ENCODE assay signal across 8 cellular contexts in genomic region chr2:96208144-96209010, GRCh38. TPM values are rescaled to one million over a fixed set of nuclear protein-coding genes. Genes with fewer than 3 reads are reported as not detected.
DNase-seq lines count a peak whose midpoint lies in the region; ATAC-seq lines count a peak whose summit lies in the region.

Gene STARD7 (minus strand): TSS chr2:96208827. CDS start chr2:96208434, 393 bp downstream.

- H3K4me3 ChIP-seq in GM23248, result peak within 1 kb of the TSS; percentile 95
- peak within 1 kb of the TSS; percentile 83 for H3K4me3 ChIP-seq in naive thymus-derived CD4-positive, alpha-beta T cell (ENCODE audit: low read length)

- peaks cover 44% of the 10 kb centered on the region for H3K4me1 ChIP-seq in GM23248 (ENCODE audit: insufficient read depth)
- H3K4me1 ChIP-seq in naive thymus-derived CD4-positive, alpha-beta T cell (ENCODE audit: control insufficient read depth in 2 of 2, insufficient read depth in 2 of 2, low read length in 2 of 2), result peaks cover 30 to 37% of the 10 kb centered on the region in 2 donors

- in situ Hi-C loops in GM23248 (cut with MboI), result no loop called here

- intact Hi-C loops in naive thymus-derived CD4-positive, alpha-beta T cell (cut with micrococcal nuclease), result loop anchor here (1.0 to 10.0 kb wide), 13 partner anchors 34 to 609 kb away; partner anchors contain the start of genes CIAO1 (in 2 of the 2), SNRNP200 (in 2 of the 2), ANKRD36C (in 1 of the 2) and CNNM3 (in 1 of the 2)

- peak within 1 kb of the TSS; percentile 88 to 100 (median 95) for H3K4me3 Mint-ChIP-seq in naive thymus-derived CD4-positive, alpha-beta T cell
- H3K4me3 Mint-ChIP-seq in stimulated activated naive B cell treated with anti-CD40 and anti-IgM and Interleukin-4, amounts not matched to agents 10 μg/mL and 1 μg/mL and 100 μg/mL, for 72 hours, result peak within 1 kb of the TSS; percentile 91 to 95

- peak within 1 kb of the TSS; percentile 86 to 99 (median 93) for H3K27ac Mint-ChIP-seq in naive thymus-derived CD4-positive, alpha-beta T cell
- peak within 1 kb of the TSS; percentile 96 for H3K27ac Mint-ChIP-seq in stimulated activated naive B cell treated with anti-CD40 and anti-IgM and Interleukin-4, amounts not matched to agents 10 μg/mL and 1 μg/mL and 100 μg/mL, for 72 hours

- H3K9me2 ChIP-seq in GM23248 (ENCODE audit: insufficient read depth), result no peaks in the 10 kb centered on the region

- H3K9me3 Mint-ChIP-seq in naive thymus-derived CD4-positive, alpha-beta T cell, result no peaks in the 10 kb centered on the region
- H3K9me3 Mint-ChIP-seq in stimulated activated naive B cell treated with anti-CD40 and anti-IgM and Interleukin-4, amounts not matched to agents 10 μg/mL and 1 μg/mL and 100 μg/mL, for 72 hours, result no peaks in the 10 kb centered on the region

- H3K4me1 Mint-ChIP-seq in naive thymus-derived CD4-positive, alpha-beta T cell, result peaks cover 37 to 57% (median 51%) of the 10 kb centered on the region in 7 donors
- H3K4me1 Mint-ChIP-seq in stimulated activated naive B cell treated with anti-CD40 and anti-IgM and Interleukin-4, amounts not matched to agents 10 μg/mL and 1 μg/mL and 100 μg/mL, for 72 hours, result peaks cover 28 to 54% of the 10 kb centered on the region in 2 donors

- H3K9me3 ChIP-seq in GM23248 (ENCODE audit: low read depth), result no peaks in the 10 kb centered on the region
- H3K9me3 ChIP-seq in naive thymus-derived CD4-positive, alpha-beta T cell (ENCODE audit: control insufficient read depth in 2 of 3, low read length in 3 of 3), result no peaks in the 10 kb centered on the region

- no peaks in the 10 kb centered on the region for H3K36me3 ChIP-seq in GM23248 (ENCODE audit: low read depth)
- peaks cover 0 to 10% (median 0%) of the 10 kb centered on the region in 3 experiments for H3K36me3 ChIP-seq in naive thymus-derived CD4-positive, alpha-beta T cell (ENCODE audit: control insufficient read depth in 2 of 3, insufficient read depth in 3 of 3, low read length in 3 of 3)

- no peaks in the 10 kb centered on the region for H3K27me3 Mint-ChIP-seq in naive thymus-derived CD4-positive, alpha-beta T cell
- H3K27me3 Mint-ChIP-seq in stimulated activated naive B cell treated with anti-CD40 and anti-IgM and Interleukin-4, amounts not matched to agents 10 μg/mL and 1 μg/mL and 100 μg/mL, for 72 hours, result no peaks in the 10 kb centered on the region

- H3K9ac ChIP-seq in GM23248, result peak within 1 kb of the TSS; percentile 96

- peaks cover 0 to 19% (median 0%) of the 10 kb centered on the region in 5 donors for H3K36me3 Mint-ChIP-seq in naive thymus-derived CD4-positive, alpha-beta T cell
- peaks cover 29 to 42% of the 10 kb centered on the region in 2 donors for H3K36me3 Mint-ChIP-seq in stimulated activated naive B cell treated with anti-CD40 and anti-IgM and Interleukin-4, amounts not matched to agents 10 μg/mL and 1 μg/mL and 100 μg/mL, for 72 hours

- WGBS in GM23248 (ENCODE audit: low coverage in 1 of 2, low lambda C conversion rate in 2 of 2, missing lambda C conversion rate in 2 of 2), 2 experiments, result 0 to 2% methylated on average over 83 to 97 of the region's 100 CpGs

- no peaks in the 10 kb centered on the region for H3K27me3 ChIP-seq in GM23248 (replicated peaks; ENCODE audit: insufficient read depth)
- no peaks in the 10 kb centered on the region for H3K27me3 ChIP-seq in naive thymus-derived CD4-positive, alpha-beta T cell (ENCODE audit: control insufficient read depth in 2 of 2, insufficient read depth in 2 of 2, low read length in 2 of 2)

- H3K4me2 ChIP-seq in GM23248 (ENCODE audit: unreplicated experiment), result peak within 1 kb of the TSS; percentile 96

- DNase-seq in Daoy (ENCODE audit: low read depth) (peak; percentile 99), GM23248 (peak; percentile 98), LHCN-M2 (ENCODE audit: low read depth) (peak; percentile 97), RPMI8226 (peak; percentile 99), fibroblast of gingiva (ENCODE audit: low read depth) (peak; percentile 99)
- DNase-seq in activated T-helper 1 cell treated with anti-CD3 and anti-CD28 coated beads, Interleukin-2, amount 50 U/mL, for 16 hours (ENCODE audit: low read depth in 1 of 2, low spot score in 1 of 2), result peak; percentile 93 to 96
- DNase-seq in naive thymus-derived CD4-positive, alpha-beta T cell, result peak; percentile 93 to 97 (median 95)
- peak; percentile 99 for DNase-seq in stimulated activated naive B cell treated with anti-CD40 and anti-IgM and Interleukin-4, amounts not matched to agents 10 μg/mL and 1 μg/mL and 100 μg/mL, for 72 hours

- ATAC-seq in naive thymus-derived CD4-positive, alpha-beta T cell, result peak; percentile 92
- ATAC-seq in stimulated activated naive B cell treated with anti-CD40 and anti-IgM and Interleukin-4, amounts not matched to agents 10 μg/mL and 1 μg/mL and 100 μg/mL, for 72 hours (replicated peaks), result peak; percentile 92

- CTCF ChIA-PET in naive thymus-derived CD4-positive, alpha-beta T cell (lab: Charles Lee), result interaction anchor here (1.0 kb wide), 1 partner anchor 33 kb away, joined by 3 read pairs; no protein-coding TSS in a partner anchor

- H3K79me2 ChIP-seq in GM23248 (ENCODE audit: insufficient read depth), result peaks cover 81% of the 10 kb centered on the region

- POLR2A ChIA-PET in naive thymus-derived CD4-positive, alpha-beta T cell (lab: Charles Lee), result interaction anchor here (0.6 to 3.2 kb wide), 15 partner anchors 14 to 650 kb away, joined by 3 to 32 read pairs (median 5); partner anchors contain the start of genes CIAO1, ITPRIPL1 and TMEM127

- peaks cover 38% of the 10 kb centered on the region for H3F3A ChIP-seq in GM23248 (ENCODE audit: insufficient read depth)

- peak within 1 kb of the TSS; percentile 85 for H2AFZ ChIP-seq in GM23248

- no peaks in the 10 kb centered on the region for H4K20me1 ChIP-seq in GM23248 (ENCODE audit: insufficient read depth)

- peak within 1 kb of the TSS; percentile 85 for H3K27ac ChIP-seq in GM23248
- H3K27ac ChIP-seq in naive thymus-derived CD4-positive, alpha-beta T cell (ENCODE audit: low read depth, low read length), result peak within 1 kb of the TSS; percentile 87

RNA-seq across cellular contexts. Expression of gene STARD7, which starts in this region (rescaled TPM):
- total RNA-seq in Daoy (2014; rRNA removed; shearing (Covaris generic)), result 176 and 199 TPM in 2 replicates
- total RNA-seq in GM23248 (2014; rRNA removed; shearing (Covaris generic)), result 120 and 129 TPM in 2 replicates
- polyA plus RNA-seq in GM23248 (2016; fragmentation: Nextera tagmentation; extraction: Ambion mirVana), result 93.3 and 94.2 TPM in 2 replicates
- total RNA-seq in LHCN-M2 (2014; rRNA removed), result 168 and 171 TPM in 2 replicates
- 59.5 TPM for polyA plus RNA-seq in LHCN-M2 (2012)
- 100 to 1,000 TPM in 1 of 5 experiments, 10 to 100 TPM in 4; 56.5 to 133 (median 74.2) TPM for total RNA-seq in naive thymus-derived CD4-positive, alpha-beta T cell
- 100 to 1,000 TPM; 106 to 120 TPM for polyA plus RNA-seq in naive thymus-derived CD4-positive, alpha-beta T cell

Comparison
In these comparisons a context has a peak if more than half of its experiments do, and no peak if none do; other contexts are left out.
1. Peak in every context shown above with its lines: DNase-seq, ATAC-seq, H3K4me3 ChIP-seq and H3K27ac ChIP-seq.